In the genomic region with DNA sequence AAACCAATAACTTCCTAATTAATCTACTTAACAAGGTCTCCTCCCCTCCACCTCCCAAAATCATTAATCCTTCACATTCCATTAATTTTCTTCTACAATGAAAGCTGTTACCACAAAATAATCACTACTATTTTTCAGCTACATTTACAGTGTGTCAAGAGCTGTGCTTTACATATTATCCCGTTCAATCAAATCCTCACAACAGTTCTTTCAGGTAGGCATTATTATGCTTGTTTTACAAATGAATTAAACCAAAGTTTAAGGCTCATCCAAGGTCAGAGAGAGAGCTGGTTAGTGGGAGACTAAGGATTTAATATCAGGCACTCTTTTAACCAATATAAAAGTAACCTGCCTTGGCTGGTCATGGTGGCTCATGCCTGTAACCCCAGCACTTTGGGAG, we compare ENCODE assay signal across 26 cellular contexts.
DNase-seq lines count a peak whose midpoint lies in the region; ATAC-seq, FAIRE-seq and TF ChIP-seq lines count a peak whose summit lies in the region.
"Had no signal": no experiment of that assay in that cellular context is flagged by ENCODE, and none has a peak within 500 bp of the region (broad histone marks: within the 10 kb centered on the region; RNA-seq: fewer than 3 reads in every experiment).

No MANE protein-coding gene starts in this region.

- H3K4me1 ChIP-seq in body of pancreas = peaks cover 46% of the 10 kb centered on the region
- peaks cover 39 to 45% of the 10 kb centered on the region in 2 donors for H3K4me1 ChIP-seq in muscle layer of duodenum (ENCODE audit: control insufficient read depth in 1 of 2, insufficient read depth in 2 of 2, low read length in 2 of 2)
- peaks cover 30% of the 10 kb centered on the region for H3K4me1 ChIP-seq in PC-3 (ENCODE audit: insufficient read depth, low read length)

- peaks cover 15% of the 10 kb centered on the region for H3F3A ChIP-seq in PC-3 (ENCODE audit: low read length, unreplicated experiment)

- H3K9ac ChIP-seq in PC-3 (ENCODE audit: low read length) = no peak overlapping the region

- H3K9me3 ChIP-seq in body of pancreas = no peaks in the 10 kb centered on the region
- no peaks in the 10 kb centered on the region for H3K9me3 ChIP-seq in muscle layer of duodenum (ENCODE audit: control insufficient read depth in 1 of 2, low read length in 2 of 2)
- no peaks in the 10 kb centered on the region for H3K9me3 ChIP-seq in PC-3 (ENCODE audit: low read length)
- H3K9me3 ChIP-seq: pancreas, stomach, upper lobe of right lung had no signal

- DNase-seq in T-helper 1 cell = no peak
- no peak for DNase-seq in body of pancreas
- no peak for DNase-seq in frontal cortex (ENCODE audit: low spot score in 2 of 2)
- no peak for DNase-seq in PC-3
- DNase-seq in activated effector memory CD4-positive, alpha-beta T cell treated with anti-CD3 and anti-CD28 coated beads, Interleukin-2, amount 50 U/mL, for 16 hours = no peak
- DNase-seq: 8988T; activated CD4-positive, alpha-beta memory T cell treated with anti-CD3 and anti-CD28 coated beads for 36 hours; activated naive CD4-positive, alpha-beta T cell treated with Interleukin-2 at 50 U/mL for 16 hours; activated T-cell treated with anti-CD3 and anti-CD28 coated beads for 4 hours; AML-193; Calu3; effector CD8-positive, alpha-beta T cell; foreskin melanocyte; HCEC 1CT; islet precursor cell; NCI-H1436; NCI-H510A treated with DMSO at 0.1 percent for 48 hours; pancreas; right cardiac atrium; stomach; upper lobe of right lung had no signal

- TF ChIP-seq CTCF in body of pancreas (IDR thresholded peaks at IDR 0.05) (no peak), PC-3 (conservative IDR thresholded peaks at IDR 0.05; ENCODE audit: low read depth, low read length) (no peak)

- H3K4me3 Mint-ChIP-seq in T-helper 1 cell treated with Interleukin-12 subunit alpha and Interleukin-12 subunit beta and Interleukin-4 antibody, amounts not matched to agents 30 μg/mL and 1 μg/mL, for 36 hours = no peak overlapping the region
- no peak overlapping the region for H3K4me3 Mint-ChIP-seq in stimulated activated memory B cell treated with anti-CD40 and anti-IgM and Interleukin-4, amounts not matched to agents 10 μg/mL and 1 μg/mL and 100 μg/mL, for 72 hours
- H3K4me3 Mint-ChIP-seq: activated CD4-positive, alpha-beta memory T cell treated with anti-CD3 and anti-CD28 coated beads for 36 hours had no signal

- peaks cover 57% of the 10 kb centered on the region for H3K79me2 ChIP-seq in PC-3 (ENCODE audit: low read length)

- CTCF ChIA-PET in PC-3 (lab: Charles Lee) = no interaction called here

- intact Hi-C loops in body of pancreas (cut with DNase I) (no loop called here), PC-3 (cut with micrococcal nuclease) (no loop called here)

- H3K27ac ChIP-seq in body of pancreas = peak overlapping the region in 3 of 4 donors; percentile 1 to 52 (median 42)
- H3K27ac ChIP-seq in muscle layer of duodenum (ENCODE audit: low read length) = peak overlapping the region; percentile 73
- no peak overlapping the region for H3K27ac ChIP-seq in PC-3 (ENCODE audit: low read length)
- H3K27ac ChIP-seq: upper lobe of right lung had no signal

- WGBS in body of pancreas, 2 donors = 66 to 73% methylated on average over 1 of the region's 1 CpG

- POLR2A ChIA-PET in PC-3 (lab: Charles Lee; ENCODE audit: unreplicated experiment) = no interaction called here

- H3K36me3 ChIP-seq in body of pancreas (replicated peaks in 1 of 2; ENCODE audit: insufficient read depth in 1 of 2, low read depth in 2 of 2) = no peaks in the 10 kb centered on the region
- no peaks in the 10 kb centered on the region for H3K36me3 ChIP-seq in muscle layer of duodenum (ENCODE audit: control insufficient read depth in 1 of 2, insufficient read depth in 2 of 2, low read length in 2 of 2)
- H3K36me3 ChIP-seq in PC-3 (ENCODE audit: low read depth, low read length) = no peaks in the 10 kb centered on the region
- H3K36me3 ChIP-seq: pancreas, stomach, upper lobe of right lung had no signal

- no peaks in the 10 kb centered on the region for H3K9me3 Mint-ChIP-seq in T-helper 1 cell treated with Interleukin-12 subunit alpha and Interleukin-12 subunit beta and Interleukin-4 antibody, amounts not matched to agents 30 μg/mL and 1 μg/mL, for 36 hours
- H3K9me3 Mint-ChIP-seq in stimulated activated memory B cell treated with anti-CD40 and anti-IgM and Interleukin-4, amounts not matched to agents 10 μg/mL and 1 μg/mL and 100 μg/mL, for 72 hours = no peaks in the 10 kb centered on the region
- H3K9me3 Mint-ChIP-seq: activated CD4-positive, alpha-beta memory T cell treated with anti-CD3 and anti-CD28 coated beads for 36 hours had no signal

- H3K27me3 Mint-ChIP-seq in T-helper 1 cell treated with Interleukin-12 subunit alpha and Interleukin-12 subunit beta and Interleukin-4 antibody, amounts not matched to agents 30 μg/mL and 1 μg/mL, for 36 hours (ENCODE audit: low read depth) = no peaks in the 10 kb centered on the region
- H3K27me3 Mint-ChIP-seq in stimulated activated memory B cell treated with anti-CD40 and anti-IgM and Interleukin-4, amounts not matched to agents 10 μg/mL and 1 μg/mL and 100 μg/mL, for 72 hours = no peaks in the 10 kb centered on the region
- H3K27me3 Mint-ChIP-seq: activated CD4-positive, alpha-beta memory T cell treated with anti-CD3 and anti-CD28 coated beads for 36 hours had no signal

- H3K4me2 ChIP-seq in PC-3 (ENCODE audit: low read length) = no peak overlapping the region

- peaks cover 2% of the 10 kb centered on the region; the same call in 1 of the 2 replicates for H4K20me1 ChIP-seq in PC-3 (ENCODE audit: low read length)

- no TSS peak for BruUV-seq in PC-3 (replicated peaks; lab: Mats Ljungman, UMichigan)

- FAIRE-seq in frontal cortex (lab: Jason Lieb, UNC) = no peak
- FAIRE-seq: K562, pancreas had no signal

- H3K36me3 Mint-ChIP-seq in T-helper 1 cell treated with Interleukin-12 subunit alpha and Interleukin-12 subunit beta and Interleukin-4 antibody, amounts not matched to agents 30 μg/mL and 1 μg/mL, for 36 hours (ENCODE audit: low read depth) = no peaks in the 10 kb centered on the region
- peaks cover 6% of the 10 kb centered on the region for H3K36me3 Mint-ChIP-seq in stimulated activated memory B cell treated with anti-CD40 and anti-IgM and Interleukin-4, amounts not matched to agents 10 μg/mL and 1 μg/mL and 100 μg/mL, for 72 hours

- no peaks in the 10 kb centered on the region for H3K27me3 ChIP-seq in body of pancreas
- H3K27me3 ChIP-seq in muscle layer of duodenum (ENCODE audit: low read depth, low read length) = no peaks in the 10 kb centered on the region
- no peaks in the 10 kb centered on the region for H3K27me3 ChIP-seq in PC-3 (ENCODE audit: low read length)
- H3K27me3 ChIP-seq: pancreas, stomach, upper lobe of right lung had no signal

- peak overlapping the region; percentile 1 for H3K27ac Mint-ChIP-seq in T-helper 1 cell treated with Interleukin-12 subunit alpha and Interleukin-12 subunit beta and Interleukin-4 antibody, amounts not matched to agents 30 μg/mL and 1 μg/mL, for 36 hours
- H3K27ac Mint-ChIP-seq in stimulated activated memory B cell treated with anti-CD40 and anti-IgM and Interleukin-4, amounts not matched to agents 10 μg/mL and 1 μg/mL and 100 μg/mL, for 72 hours = peak overlapping the region; percentile 6

- H3K4me1 Mint-ChIP-seq in T-helper 1 cell treated with Interleukin-12 subunit alpha and Interleukin-12 subunit beta and Interleukin-4 antibody, amounts not matched to agents 30 μg/mL and 1 μg/mL, for 36 hours (ENCODE audit: low read depth) = peaks cover 46% of the 10 kb centered on the region
- peaks cover 87% of the 10 kb centered on the region for H3K4me1 Mint-ChIP-seq in stimulated activated memory B cell treated with anti-CD40 and anti-IgM and Interleukin-4, amounts not matched to agents 10 μg/mL and 1 μg/mL and 100 μg/mL, for 72 hours

- H3K4me3 ChIP-seq in body of pancreas (no peak overlapping the region), muscle layer of duodenum (ENCODE audit: low read depth in 1 of 2, low read length in 2 of 2) (no peak overlapping the region), PC-3 (ENCODE audit: low read length) (no peak overlapping the region)
- H3K4me3 ChIP-seq: K562, pancreas, SK-N-MC, stomach, upper lobe of right lung had no signal

- H2AFZ ChIP-seq in PC-3 (ENCODE audit: low read length) = no peak overlapping the region

- no peak for TF ChIP-seq POLR2A in body of pancreas (IDR thresholded peaks at IDR 0.05)

- ATAC-seq in body of pancreas = no peak
- ATAC-seq in stimulated activated memory B cell treated with anti-CD40 and anti-IgM and Interleukin-4, amounts not matched to agents 10 μg/mL and 1 μg/mL and 100 μg/mL, for 72 hours = no peak
- no peak for ATAC-seq in PC-3
- ATAC-seq: upper lobe of right lung had no signal

- no peaks in the 10 kb centered on the region for H3K9me2 ChIP-seq in PC-3 (replicated peaks; ENCODE audit: low read length)
